32 cellular contexts compared by ENCODE assay signal in the genomic region with DNA sequence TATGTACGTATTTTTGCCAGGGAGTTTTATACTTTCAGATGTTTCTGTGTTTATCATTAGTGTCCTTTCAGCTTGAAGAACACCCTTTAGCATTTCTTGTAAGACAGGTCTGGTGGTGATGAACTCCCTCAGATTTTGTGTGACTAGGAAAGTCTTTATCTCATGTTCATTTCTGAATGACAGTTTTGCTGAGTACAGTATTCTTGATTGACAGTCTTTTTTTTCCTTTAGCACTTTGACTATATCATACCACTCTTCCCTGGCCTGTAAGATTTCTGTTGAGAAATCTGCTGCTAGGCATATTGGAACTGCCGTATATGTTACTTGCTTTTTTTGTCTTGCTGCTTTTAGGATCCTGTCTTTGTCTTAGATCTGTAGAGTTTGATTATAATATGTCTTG.
"Had no signal": no experiment of that assay in that cellular context is flagged by ENCODE, and none has a peak within 500 bp of the region (broad histone marks: within the 10 kb centered on the region; RNA-seq: fewer than 3 reads in every experiment).

No MANE protein-coding gene starts in this region.

- H3K27me3 ChIP-seq: brain microvascular endothelial cell, SJSA1 had no signal

- DNase-seq: activated CD4-positive, alpha-beta T cell treated with anti-CD3 and anti-CD28 coated beads, Interleukin-2, amount 10 ng/mL, durations not matched to agents 24 days and 14 days; activated CD4-positive, alpha-beta T cell treated with anti-CD3 and anti-CD28 coated beads, Interleukin-2, amount 50 U/mL, for 4 hours; activated CD8-positive, alpha-beta T cell treated with anti-CD3 and anti-CD28 coated beads for 36 hours; activated effector memory CD4-positive, alpha-beta T cell treated with anti-CD3 and anti-CD28 coated beads, Interleukin-2, amount 50 U/mL, for 16 hours; activated naive CD4-positive, alpha-beta T cell; activated naive CD4-positive, alpha-beta T cell treated with anti-CD3 and anti-CD28 coated beads, Interleukin-2, amount 50 U/mL, for 16 hours; activated naive CD8-positive, alpha-beta T cell treated with anti-CD3 and anti-CD28 coated beads for 36 hours; activated T-cell treated with anti-CD3 and anti-CD28 coated beads, Interleukin-2, amount 50 U/mL, for 1 hour; activated T-cell treated with anti-CD3 and anti-CD28 coated beads, Interleukin-2, amount 50 U/mL, for 72 hours; amniotic stem cell; aorta; brain microvascular endothelial cell; central memory CD4-positive, alpha-beta T cell; Kasumi-1; MM.1S; MV-4-11; NCI-H1092; NCI-H1436 treated with DMSO at 0.1 percent for 48 hours; NCI-H1694 treated with DMSO at 0.1 percent for 48 hours; NCI-H2029; NCI-H345; NCI-H524 treated with DMSO at 0.1 percent for 48 hours; PC-9; SHP77; SK-N-SH had no signal

- FAIRE-seq: RCC 7860, TTC549 had no signal

- H3K9me3 ChIP-seq: SJSA1 had no signal

- ATAC-seq: activated CD8-positive, alpha-beta T cell treated with anti-CD3 and anti-CD28 coated beads for 36 hours; activated T-cell treated with anti-CD3 and anti-CD28 coated beads, Interleukin-2, amount 50 U/mL, for 72 hours; activated T-helper 17 cell treated with anti-CD3 and anti-CD28 coated beads, Interleukin-2, amount 50 U/mL, for 72 hours had no signal

- H3K36me3 ChIP-seq: brain microvascular endothelial cell had no signal

- H2AFZ ChIP-seq: PC-9 had no signal

- H3K4me3 Mint-ChIP-seq: activated CD4-positive, alpha-beta T cell treated with anti-CD3 and anti-CD28 coated beads, Interleukin-2, amount 10 ng/mL, durations not matched to agents 24 days and 14 days; activated CD8-positive, alpha-beta T cell treated with anti-CD3 and anti-CD28 coated beads for 36 hours; activated naive CD8-positive, alpha-beta T cell treated with anti-CD3 and anti-CD28 coated beads for 36 hours; activated T-helper 17 cell treated with anti-CD3 and anti-CD28 coated beads, Interleukin-2, amount 50 U/mL, for 72 hours; T-helper 1 cell treated with Interleukin-12 subunit alpha and Interleukin-12 subunit beta and Interleukin-4 antibody, amounts not matched to agents 30 μg/mL and 1 μg/mL, for 36 hours; T-helper 2 cell treated with Interferon-gamma antibody and Interleukin-4, amounts not matched to agents 5 μg/mL and 100 μg/mL, for 36 hours had no signal

- H3K9me2 ChIP-seq: SK-N-SH had no signal

- H3K27ac ChIP-seq: brain microvascular endothelial cell, PC-9, RWPE1, SJSA1 had no signal

- H3K9ac ChIP-seq: SK-N-SH had no signal

- H3K4me3 ChIP-seq: PC-9, SJSA1 had no signal

- H3K4me2 ChIP-seq: PC-9, SK-N-SH had no signal

- H3K27me3 Mint-ChIP-seq: activated CD4-positive, alpha-beta T cell treated with anti-CD3 and anti-CD28 coated beads, Interleukin-2, amount 10 ng/mL, durations not matched to agents 24 days and 14 days; activated CD8-positive, alpha-beta T cell treated with anti-CD3 and anti-CD28 coated beads for 36 hours; activated naive CD8-positive, alpha-beta T cell treated with anti-CD3 and anti-CD28 coated beads for 36 hours; activated T-helper 17 cell treated with anti-CD3 and anti-CD28 coated beads, Interleukin-2, amount 50 U/mL, for 72 hours had no signal

- H3K27ac Mint-ChIP-seq: activated CD4-positive, alpha-beta T cell treated with anti-CD3 and anti-CD28 coated beads, Interleukin-2, amount 10 ng/mL, durations not matched to agents 24 days and 14 days; activated CD8-positive, alpha-beta T cell treated with anti-CD3 and anti-CD28 coated beads for 36 hours; activated naive CD8-positive, alpha-beta T cell treated with anti-CD3 and anti-CD28 coated beads for 36 hours; activated T-cell treated with anti-CD3 and anti-CD28 coated beads, Interleukin-2, amount 50 U/mL, for 72 hours; activated T-helper 17 cell treated with anti-CD3 and anti-CD28 coated beads, Interleukin-2, amount 50 U/mL, for 72 hours; T-helper 1 cell treated with Interleukin-12 subunit alpha and Interleukin-12 subunit beta and Interleukin-4 antibody, amounts not matched to agents 30 μg/mL and 1 μg/mL, for 36 hours; T-helper 2 cell treated with Interferon-gamma antibody and Interleukin-4, amounts not matched to agents 5 μg/mL and 100 μg/mL, for 36 hours had no signal
